In genomic region chr13:100235311-100235901, GRCh38 we compare ENCODE assay signal across 1 cellular context.
TF ChIP-seq lines count a peak whose summit lies in the region.

No MANE protein-coding gene starts in this region.

TF ChIP-seq in HEK293, 187 proteins besides CTCF, POLR2A, EP300 and RAD21 (continued from another document):
- no peak for TF ChIP-seq IKZF3 (tag by site-specific recombination; IDR thresholded peaks at IDR 0.05)
- no peak for TF ChIP-seq ZNF624 (tag by site-specific recombination; IDR thresholded peaks at IDR 0.05)
- TF ChIP-seq ZFP3 (tag by site-specific recombination; IDR thresholded peaks at IDR 0.05; ENCODE audit: low read depth), result no peak
- TF ChIP-seq SALL2 (tag by site-specific recombination; IDR thresholded peaks at IDR 0.05; ENCODE audit: borderline replicate concordance), result no peak
- 0 out of 2 replicates have a peak, but pooled peaks have one; percentile 31 for TF ChIP-seq ZNF600 (tag by site-specific recombination; IDR thresholded peaks at IDR 0.05)
- no peak for TF ChIP-seq ATF2 (tag by site-specific recombination; IDR thresholded peaks at IDR 0.05; ENCODE audit: low read depth)
- TF ChIP-seq, protein P1, sequence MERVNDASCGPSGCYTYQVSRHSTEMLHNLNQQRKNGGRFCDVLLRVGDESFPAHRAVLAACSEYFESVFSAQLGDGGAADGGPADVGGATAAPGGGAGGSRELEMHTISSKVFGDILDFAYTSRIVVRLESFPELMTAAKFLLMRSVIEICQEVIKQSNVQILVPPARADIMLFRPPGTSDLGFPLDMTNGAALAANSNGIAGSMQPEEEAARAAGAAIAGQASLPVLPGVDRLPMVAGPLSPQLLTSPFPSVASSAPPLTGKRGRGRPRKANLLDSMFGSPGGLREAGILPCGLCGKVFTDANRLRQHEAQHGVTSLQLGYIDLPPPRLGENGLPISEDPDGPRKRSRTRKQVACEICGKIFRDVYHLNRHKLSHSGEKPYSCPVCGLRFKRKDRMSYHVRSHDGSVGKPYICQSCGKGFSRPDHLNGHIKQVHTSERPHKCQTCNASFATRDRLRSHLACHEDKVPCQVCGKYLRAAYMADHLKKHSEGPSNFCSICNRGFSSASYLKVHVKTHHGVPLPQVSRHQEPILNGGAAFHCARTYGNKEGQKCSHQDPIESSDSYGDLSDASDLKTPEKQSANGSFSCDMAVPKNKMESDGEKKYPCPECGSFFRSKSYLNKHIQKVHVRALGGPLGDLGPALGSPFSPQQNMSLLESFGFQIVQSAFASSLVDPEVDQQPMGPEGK (tag by site-specific recombination; IDR thresholded peaks at IDR 0.05), result no peak
- no peak for TF ChIP-seq HOXC10 (CRISPR knock-in tag; IDR thresholded peaks at IDR 0.05)
